In genomic region chr17:68706351-68706750, GRCh38 we compare ENCODE assay signal across 20 cellular contexts.
DNase-seq lines count a peak whose midpoint lies in the region; ATAC-seq and TF ChIP-seq lines count a peak whose summit lies in the region.
"Had no signal": no experiment of that assay in that cellular context is flagged by ENCODE, and none has a peak within 500 bp of the region (broad histone marks: within the 10 kb centered on the region; RNA-seq: fewer than 3 reads in every experiment).

No MANE protein-coding gene starts in this region.

- no peak overlapping the region for H3K4me3 ChIP-seq in fibroblast of the aortic adventitia (ENCODE audit: low read depth, low read length)
- H3K4me3 ChIP-seq: BLaER1 treated with 17β-estradiol and CSF1 and Interleukin-3, amounts not matched to agents 10 nM and 100 nM; prostate gland; SK-N-MC had no signal

- intact Hi-C loops in sciatic nerve (cut with DNase I), result no loop called here

- TF ChIP-seq CTCF in fibroblast of the aortic adventitia (IDR thresholded peaks at IDR 0.05; ENCODE audit: insufficient read depth, low read length), result no peak

- DNase-seq in CD1c-positive myeloid dendritic cell (ENCODE audit: extremely low spot score) (peak; percentile 9), NOMO-1 treated with DMSO at 0.1 percent for 48 hours (lab: John Stamatoyannopoulos, UW; ENCODE audit: unreplicated experiment) (peak; percentile 91), fibroblast of the aortic adventitia (ENCODE audit: low read depth) (peak; percentile 46), sciatic nerve (ENCODE audit: low spot score) (no peak), ACHN (no peak), cerebellar nuclear complex (lab: John Stamatoyannopoulos, UW) (no peak), midbrain (lab: John Stamatoyannopoulos, UW) (no peak)
- DNase-seq: activated effector memory CD4-positive, alpha-beta T cell treated with anti-CD3 and anti-CD28 coated beads, Interleukin-2, amount 50 U/mL, for 16 hours; activated naive CD8-positive, alpha-beta T cell treated with anti-CD3 and anti-CD28 coated beads, Interleukin-2, amount 10 ng/mL, durations not matched to agents 7 days and 5 days; activated T-cell treated with anti-CD3 and anti-CD28 coated beads, Interleukin-2, amount 50 U/mL, for 1 hour; Caco-2; dermis blood vessel endothelial cell; GF-D8; NCI-H2029 treated with DMSO at 0.1 percent for 48 hours; NCI-H526; stimulated activated CD4-positive, alpha-beta T cell treated with anti-CD3 and anti-CD28 coated beads, Interleukin-1b, Interleukin-23, amount 100 ng/mL, for 48 hours; trophoblast cell had no signal

- in situ Hi-C loops in ACHN (cut with HindIII; ENCODE audit: low pct_ligation_motif_present, low pct_unique_long_range_greater_than_20kb, low sequenced_read_pairs), result no loop called here

- ATAC-seq in sciatic nerve, result peak; percentile 11

Comparison
In these comparisons a context has a peak if more than half of its experiments do, and no peak if none do; other contexts are left out.
1. DNase-seq: peak in CD1c-positive myeloid dendritic cell (single experiment), NOMO-1 treated with DMSO at 0.1 percent for 48 hours (single experiment) and fibroblast of the aortic adventitia (single experiment); none in sciatic nerve (single experiment), ACHN (single experiment), cerebellar nuclear complex (0 of 2) and midbrain (single experiment).